Comparison of ENCODE assay signal across 15 cellular contexts in the genomic region with DNA sequence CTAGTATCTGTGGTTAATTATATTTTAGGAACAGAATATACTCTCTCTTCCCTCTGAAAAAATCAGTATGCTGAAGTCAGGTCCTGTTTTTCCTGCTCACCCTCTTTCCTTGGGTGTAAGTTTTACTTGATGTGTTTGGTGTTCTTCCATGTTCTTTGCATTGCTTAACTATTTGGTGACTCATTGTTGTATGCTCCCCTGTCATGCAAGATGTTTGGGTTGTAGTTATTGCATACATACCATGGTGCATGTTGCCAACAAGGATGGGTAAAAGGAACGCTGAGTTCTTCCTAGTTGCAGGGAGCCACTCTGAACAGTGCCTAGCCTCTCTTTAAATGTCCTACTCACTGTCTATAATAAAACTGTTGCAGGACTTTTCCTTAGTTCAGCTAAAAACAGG.
DNase-seq lines count a peak whose midpoint lies in the region; TF ChIP-seq lines count a peak whose summit lies in the region.
"Had no signal": no experiment of that assay in that cellular context is flagged by ENCODE, and none has a peak within 500 bp of the region (broad histone marks: within the 10 kb centered on the region; RNA-seq: fewer than 3 reads in every experiment).

No MANE protein-coding gene starts in this region.

- peaks cover 2% of the 10 kb centered on the region for H3K9me3 Mint-ChIP-seq in glutamatergic neuron (ENCODE audit: unreplicated experiment)

- TF ChIP-seq CTCF in AG09309 (IDR thresholded peaks at IDR 0.05; ENCODE audit: control insufficient read depth, insufficient read depth, low read depth, low read length, missing control alignments), result no peak
- no peak for TF ChIP-seq CTCF in LNCaP clone FGC (IDR thresholded peaks at IDR 0.05; ENCODE audit: control insufficient read depth, extremely low read depth, insufficient read depth)
- TF ChIP-seq CTCF in astrocyte of the cerebellum (IDR thresholded peaks at IDR 0.05; ENCODE audit: low read depth, low read length, missing control alignments), result no peak
- no peak for TF ChIP-seq CTCF in glutamatergic neuron (IDR thresholded peaks at IDR 0.05; ENCODE audit: partially characterized antibody, unreplicated experiment)

- in situ Hi-C loops in astrocyte of the cerebellum (cut with HindIII; ENCODE audit: low sequenced_read_pairs), result no loop called here

- H3K4me1 Mint-ChIP-seq in glutamatergic neuron (ENCODE audit: low read depth, unreplicated experiment), result peaks cover 14% of the 10 kb centered on the region

- no peak overlapping the region for H3K4me3 Mint-ChIP-seq in glutamatergic neuron (ENCODE audit: unreplicated experiment)
- H3K4me3 Mint-ChIP-seq: CD14-positive monocyte had no signal

- DNase-seq in AG09309 (ENCODE audit: low read depth) (peak; percentile 40), LNCaP clone FGC (ENCODE audit: low read depth) (peak; percentile 100), astrocyte of the cerebellum (ENCODE audit: low read depth) (peak; percentile 32), glutamatergic neuron (no peak), GM19238 (ENCODE audit: insufficient read length, low spot score) (no peak), cortex of kidney (lab: John Stamatoyannopoulos, UW) (no peak), islet precursor cell (no peak)
- DNase-seq in stimulated activated CD4-positive, alpha-beta T cell treated with anti-CD3 and anti-CD28 coated beads, Interleukin-1b, Interleukin-23, amount 100 ng/mL, for 48 hours, result no peak
- DNase-seq: activated CD4-positive, CD25-positive, alpha-beta regulatory T cell treated with anti-CD3 and anti-CD28 coated beads, Interleukin-2, amount 50 U/mL, for 72 hours; NCI-H2029 treated with DMSO at 0.1 percent for 48 hours; stimulated activated CD4-positive, alpha-beta T cell treated with anti-CD3 and anti-CD28 coated beads, Interleukin-4, amount 100 ng/mL, for 1 hour; stimulated activated naive CD8-positive, alpha-beta T cell treated with anti-CD3 and anti-CD28 coated beads, Interleukin-15, Interleukin-2, amounts not matched to agents 100 U/mL and 50 U/mL, for 24 hours had no signal

- no peaks in the 10 kb centered on the region for H3K36me3 Mint-ChIP-seq in glutamatergic neuron (ENCODE audit: unreplicated experiment)
- H3K36me3 Mint-ChIP-seq: CD14-positive monocyte had no signal

- no peaks in the 10 kb centered on the region for H3K27me3 Mint-ChIP-seq in glutamatergic neuron (ENCODE audit: unreplicated experiment)
- H3K27me3 Mint-ChIP-seq: progenitor cell of endocrine pancreas had no signal

- H3K4me3 ChIP-seq in AG09309 (ENCODE audit: control insufficient read depth, low read depth, low read length) (no peak overlapping the region), LNCaP clone FGC (ENCODE audit: low read depth, low read length) (no peak overlapping the region), astrocyte of the cerebellum (ENCODE audit: low read depth, low read length) (no peak overlapping the region)
- H3K4me3 ChIP-seq: ascending aorta had no signal

- H3K27ac Mint-ChIP-seq in glutamatergic neuron (ENCODE audit: unreplicated experiment), result peak overlapping the region; percentile 53
- H3K27ac Mint-ChIP-seq: CD14-positive monocyte, progenitor cell of endocrine pancreas had no signal

Comparison
In these comparisons a context has a peak if more than half of its experiments do, and no peak if none do; other contexts are left out.
1. DNase-seq: peak in AG09309 (single experiment), LNCaP clone FGC (single experiment) and astrocyte of the cerebellum (single experiment); none in glutamatergic neuron (single experiment), stimulated activated CD4-positive, alpha-beta T cell treated with anti-CD3 and anti-CD28 coated beads, Interleukin-1b, Interleukin-23, amount 100 ng/mL, for 48 hours (single experiment), GM19238 (single experiment), cortex of kidney (single experiment) and islet precursor cell (single experiment).